20 cellular contexts compared by ENCODE assay signal in the genomic region with DNA sequence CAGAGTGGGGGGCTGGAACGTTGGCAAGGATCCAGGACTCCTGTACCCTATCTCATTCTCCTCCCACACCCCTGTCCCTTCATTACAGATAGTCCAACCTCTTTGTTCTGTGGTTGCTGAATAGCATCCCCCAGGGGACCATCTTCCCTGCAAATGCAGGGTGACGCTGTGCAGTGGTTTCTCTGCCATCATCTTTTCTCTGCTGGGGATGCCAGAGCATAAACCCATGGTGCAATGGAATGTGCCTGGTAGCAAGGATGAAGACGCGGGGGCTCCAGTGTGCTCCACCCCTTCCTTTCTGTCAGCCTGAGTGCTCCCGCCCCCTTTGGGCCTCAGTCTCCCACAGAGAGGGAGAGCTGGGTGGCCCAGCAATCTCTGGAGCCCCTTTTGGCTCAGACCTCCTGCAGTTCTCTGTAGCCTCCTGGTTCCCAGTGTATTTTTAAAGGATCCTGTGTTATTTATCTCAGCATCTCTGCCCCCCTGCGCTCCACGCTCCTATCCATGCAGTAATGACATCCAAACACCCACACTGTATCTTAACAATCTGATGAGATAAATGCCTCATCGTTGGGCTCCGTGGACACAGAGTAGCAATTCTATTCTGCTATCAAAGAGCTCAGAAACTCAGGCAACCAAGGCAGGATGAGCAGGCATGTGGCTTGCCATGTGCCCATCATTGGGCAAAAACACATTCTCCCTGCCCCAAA.
DNase-seq lines count a peak whose midpoint lies in the region; ATAC-seq and TF ChIP-seq lines count a peak whose summit lies in the region.
"Had no signal": no experiment of that assay in that cellular context is flagged by ENCODE, and none has a peak within 500 bp of the region (broad histone marks: within the 10 kb centered on the region; RNA-seq: fewer than 3 reads in every experiment).

No MANE protein-coding gene starts in this region.

- no peaks in the 10 kb centered on the region for H4K20me1 ChIP-seq in osteoblast (ENCODE audit: insufficient read depth, low read length)

- POLR2A ChIA-PET in AG04449 (lab: Yijun Ruan, JAX): interaction anchor here (0.8 to 2.0 kb wide), 9 partner anchors 11 to 106 kb away, joined by 3 to 11 read pairs (median 4); no protein-coding TSS in a partner anchor

- H3K9ac ChIP-seq in endodermal cell (ENCODE audit: extremely low read depth, low read length, poor library complexity, severe bottlenecking) (no peak overlapping the region), colonic mucosa (ENCODE audit: low read depth in 2 of 2, low read length in 2 of 2) (no peak overlapping the region)

- WGBS in endodermal cell (ENCODE audit: insufficient coverage in 1 of 2, insufficient read length in 1 of 2), 2 experiments: 86% methylated on average over 6 to 9 of the region's 9 CpGs

- DNase-seq in AG04449 (ENCODE audit: low read depth, low spot score) (peak; percentile 82), LHCN-M2 (ENCODE audit: low read depth) (peak; percentile 75), endodermal cell (peak; percentile 35), osteoblast (ENCODE audit: insufficient read length, low spot score, missing footprints) (peak; percentile 86), colonic mucosa (no peak), OCI-M2 (lab: John Stamatoyannopoulos, UW; ENCODE audit: unreplicated experiment) (no peak)
- DNase-seq in stimulated activated CD4-positive, alpha-beta T cell treated with anti-CD3 and anti-CD28 coated beads, Interleukin-4, amount 100 ng/mL, for 24 hours: no peak
- DNase-seq: activated CD4-positive, alpha-beta T cell treated with anti-CD3 and anti-CD28 coated beads for 48 hours; activated T-cell treated with anti-CD3 and anti-CD28 coated beads, Interleukin-2, amount 50 U/mL, for 4 hours; glutamatergic neuron; NCI-H1417; NCI-H345; nephron progenitor cell; OCI-M1; small intestine; T-helper 17 cell; testis had no signal

- H3K4me2 ChIP-seq in osteoblast (ENCODE audit: insufficient read depth, low read length): peak overlapping the region; percentile 76

- H3K79me2 ChIP-seq in osteoblast (ENCODE audit: insufficient read depth, low read length): peaks cover 37% of the 10 kb centered on the region

- H3K4me1 ChIP-seq in endodermal cell (ENCODE audit: control insufficient read depth, insufficient read depth, low read length): peaks cover 8% of the 10 kb centered on the region
- peaks cover 81% of the 10 kb centered on the region for H3K4me1 ChIP-seq in osteoblast (ENCODE audit: insufficient read depth, low read length)
- H3K4me1 ChIP-seq in colonic mucosa: no peaks in the 10 kb centered on the region
- H3K4me1 ChIP-seq: adrenal gland had no signal

- no peaks in the 10 kb centered on the region for H3K27me3 ChIP-seq in endodermal cell (ENCODE audit: control insufficient read depth, insufficient read depth, low read length, poor library complexity, severe bottlenecking)
- no peaks in the 10 kb centered on the region for H3K27me3 ChIP-seq in osteoblast (ENCODE audit: insufficient read depth, low read length)
- no peaks in the 10 kb centered on the region for H3K27me3 ChIP-seq in colonic mucosa
- H3K27me3 ChIP-seq: adrenal gland, testis had no signal

- H3K27ac Mint-ChIP-seq in endodermal cell: no peak overlapping the region
- H3K27ac Mint-ChIP-seq: nephron progenitor cell, T-helper 17 cell had no signal

- H3K36me3 ChIP-seq in endodermal cell (ENCODE audit: control insufficient read depth, insufficient read depth, low read length) (no peaks in the 10 kb centered on the region), osteoblast (ENCODE audit: insufficient read depth, low read length) (no peaks in the 10 kb centered on the region), colonic mucosa (no peaks in the 10 kb centered on the region)
- H3K36me3 ChIP-seq: adrenal gland had no signal

- H2AFZ ChIP-seq in osteoblast (ENCODE audit: low read length): no peak overlapping the region

- H3K27ac ChIP-seq in endodermal cell (ENCODE audit: low read depth, low read length) (no peak overlapping the region), osteoblast (ENCODE audit: low read depth, low read length) (peak overlapping the region; percentile 99), colonic mucosa (no peak overlapping the region)
- H3K27ac ChIP-seq: testis had no signal

- H3K9me3 ChIP-seq in endodermal cell (ENCODE audit: control insufficient read depth, low read length) (no peaks in the 10 kb centered on the region), osteoblast (ENCODE audit: low read depth, low read length) (no peaks in the 10 kb centered on the region), colonic mucosa (no peaks in the 10 kb centered on the region)
- H3K9me3 ChIP-seq: adrenal gland, testis had no signal

- peaks cover 9% of the 10 kb centered on the region for H3K4me1 Mint-ChIP-seq in endodermal cell
- H3K4me1 Mint-ChIP-seq: IgD-negative memory B cell, nephron progenitor cell, T-helper 17 cell had no signal

- CTCF ChIA-PET in AG04449 (lab: Yijun Ruan, JAX): interaction anchor here (0.7 to 2.4 kb wide), 9 partner anchors 12 to 320 kb away, joined by 3 to 7 read pairs (median 3); no protein-coding TSS in a partner anchor

- peak overlapping the region; percentile 16; the same call in 1 of the 2 replicates for H3K4me3 ChIP-seq in AG04449 (ENCODE audit: low read depth, low read length)
- H3K4me3 ChIP-seq in endodermal cell (ENCODE audit: low read length): no peak overlapping the region
- H3K4me3 ChIP-seq in osteoblast (ENCODE audit: insufficient read depth, low read length): peak overlapping the region; percentile 28
- H3K4me3 ChIP-seq in colonic mucosa: no peak overlapping the region
- H3K4me3 ChIP-seq: adrenal gland, testis had no signal

- H3K9me3 Mint-ChIP-seq in endodermal cell: no peaks in the 10 kb centered on the region
- H3K9me3 Mint-ChIP-seq: activated T-cell treated with anti-CD3 and anti-CD28 coated beads, Interleukin-2, amount 50 U/mL, for 4 hours; IgD-negative memory B cell; nephron progenitor cell had no signal

- peaks cover 3% of the 10 kb centered on the region for H3K27me3 Mint-ChIP-seq in endodermal cell (ENCODE audit: insufficient read depth)

- intact Hi-C loops in colonic mucosa (cut with DNase I): no loop called here

- no peaks in the 10 kb centered on the region for H3K36me3 Mint-ChIP-seq in endodermal cell (ENCODE audit: low read depth)

- TF ChIP-seq CTCF in AG04449 (IDR thresholded peaks at IDR 0.05; ENCODE audit: insufficient read depth, low read length, missing control alignments) (no peak), endodermal cell (conservative IDR thresholded peaks at IDR 0.05) (no peak), osteoblast (IDR thresholded peaks at IDR 0.05; ENCODE audit: extremely low read depth, low read depth, low read length) (no peak), colonic mucosa (IDR thresholded peaks at IDR 0.05) (no peak)

- no peak overlapping the region for H3K4me3 Mint-ChIP-seq in endodermal cell
- H3K4me3 Mint-ChIP-seq: activated T-cell treated with anti-CD3 and anti-CD28 coated beads, Interleukin-2, amount 50 U/mL, for 4 hours; IgD-negative memory B cell; nephron progenitor cell; T-helper 17 cell had no signal

- ATAC-seq in HG03095 (IDR thresholded peaks at IDR 0.05; ENCODE audit: unreplicated experiment): no peak
- ATAC-seq: activated T-cell treated with anti-CD3 and anti-CD28 coated beads, Interleukin-2, amount 50 U/mL, for 4 hours; T-helper 17 cell had no signal

Comparison
In these comparisons a context has a peak if more than half of its experiments do, and no peak if none do; other contexts are left out.
1. DNase-seq: peak in AG04449 (single experiment), LHCN-M2 (single experiment), endodermal cell (single experiment) and osteoblast (single experiment); none in stimulated activated CD4-positive, alpha-beta T cell treated with anti-CD3 and anti-CD28 coated beads, Interleukin-4, amount 100 ng/mL, for 24 hours (single experiment), colonic mucosa (single experiment) and OCI-M2 (single experiment).
2. H3K4me3 ChIP-seq: peak in AG04449 (single experiment) and osteoblast (single experiment); none in endodermal cell (single experiment) and colonic mucosa (single experiment).